In genomic region chr1:31939484-31940329, GRCh38 we compare ENCODE assay signal across 8 cellular contexts. TPM values are rescaled to one million over a fixed set of nuclear protein-coding genes. Genes with fewer than 3 reads are reported as not detected.
A peak's percentile ranks its signal among the peaks of the same experiment; 100 is the strongest.
DNase-seq lines count a peak whose midpoint lies in the region; ATAC-seq and TF ChIP-seq lines count a peak whose summit lies in the region.

No MANE protein-coding gene starts in this region.

- peak overlapping the region; percentile 41 for H3K4me2 ChIP-seq in DND-41 (ENCODE audit: insufficient read depth, low read length)
- no peak overlapping the region for H3K4me2 ChIP-seq in parathyroid adenoma (ENCODE audit: low read length)

- H3K27me3 ChIP-seq in DND-41 (ENCODE audit: insufficient read depth, low read length, poor library complexity), result no peaks in the 10 kb centered on the region
- H3K27me3 ChIP-seq in NT2/D1 (ENCODE audit: insufficient read depth, insufficient read length), result no peaks in the 10 kb centered on the region
- no peaks in the 10 kb centered on the region for H3K27me3 ChIP-seq in parathyroid adenoma (ENCODE audit: control insufficient read depth, insufficient read depth, low read length)

- H3K79me2 ChIP-seq in DND-41 (ENCODE audit: insufficient read depth, low read length) (peaks cover 76% of the 10 kb centered on the region), parathyroid adenoma (peaks cover 11% of the 10 kb centered on the region)

- peak overlapping the region; percentile 73 for H3K27ac ChIP-seq in DND-41 (ENCODE audit: low read length)
- peak overlapping the region; percentile 47 for H3K27ac ChIP-seq in parathyroid adenoma

- peak overlapping the region; percentile 28; the same call in 1 of the 2 replicates for H2AFZ ChIP-seq in DND-41 (ENCODE audit: low read depth, low read length)
- H2AFZ ChIP-seq in parathyroid adenoma, result peak overlapping the region; percentile 53

- H3K9me3 ChIP-seq in DND-41 (ENCODE audit: insufficient read depth, low read length, severe bottlenecking) (no peaks in the 10 kb centered on the region), NT2/D1 (ENCODE audit: insufficient read depth, low read length) (no peaks in the 10 kb centered on the region), parathyroid adenoma (ENCODE audit: control insufficient read depth, low read length) (no peaks in the 10 kb centered on the region)

- ATAC-seq in DND-41 (ENCODE audit: insufficient read depth, low read depth) (peak; percentile 54), GM21825 (IDR thresholded peaks at IDR 0.05; ENCODE audit: unreplicated experiment) (peak; percentile 24), GM19023 (IDR thresholded peaks at IDR 0.05; ENCODE audit: unreplicated experiment) (no peak)

- peak; percentile 90 for DNase-seq in DND-41
- DNase-seq in NT2/D1 (ENCODE audit: low read depth, low spot score), result no peak
- peak; percentile 56 to 70 (median 57) for DNase-seq in activated CD8-positive, alpha-beta memory T cell treated with anti-CD3 and anti-CD28 coated beads for 48 hours (ENCODE audit: low read depth in 2 of 3, low spot score in 2 of 3)
- peak; percentile 80 for DNase-seq in epithelial cell of proximal tubule (ENCODE audit: low read depth)
- no peak for DNase-seq in hypothalamus (lab: John Stamatoyannopoulos, UW)

- TF ChIP-seq CTCF in DND-41 (IDR thresholded peaks at IDR 0.05; ENCODE audit: borderline replicate concordance, extremely low read depth, low read length, poor library complexity, severe bottlenecking), result peak; percentile 79
- TF ChIP-seq CTCF in epithelial cell of proximal tubule (conservative IDR thresholded peaks at IDR 0.05; ENCODE audit: low read depth, low read length), result peak; percentile 78
- TF ChIP-seq CTCF in parathyroid adenoma (IDR thresholded peaks at IDR 0.05), result no peak

- H3K36me3 ChIP-seq in DND-41 (ENCODE audit: insufficient read depth, low read length), result peaks cover 22% of the 10 kb centered on the region; the same call in 1 of the 2 replicates
- peaks cover 7% of the 10 kb centered on the region for H3K36me3 ChIP-seq in NT2/D1 (ENCODE audit: insufficient read depth, insufficient read length, low read length)
- no peaks in the 10 kb centered on the region for H3K36me3 ChIP-seq in parathyroid adenoma (ENCODE audit: control insufficient read depth, insufficient read depth, low read length)

- peak overlapping the region in 1 of 2 experiments; percentile 21; a peak in 1 of 4 replicates for H3K4me3 ChIP-seq in DND-41 (ENCODE audit: low read depth in 1 of 2, low read length in 2 of 2)
- H3K4me3 ChIP-seq in NT2/D1 (ENCODE audit: insufficient read length, low read depth), result no peak overlapping the region
- no peak overlapping the region for H3K4me3 ChIP-seq in epithelial cell of proximal tubule (ENCODE audit: low read depth, low read length)
- no peak overlapping the region for H3K4me3 ChIP-seq in parathyroid adenoma (ENCODE audit: low read depth, low read length)

- H3K4me1 ChIP-seq in DND-41 (ENCODE audit: insufficient read depth, low read length) (peaks cover 80% of the 10 kb centered on the region), NT2/D1 (ENCODE audit: insufficient read depth, insufficient read length) (peaks cover 14% of the 10 kb centered on the region), parathyroid adenoma (peaks cover 6% of the 10 kb centered on the region)

- peaks cover 23% of the 10 kb centered on the region for H4K20me1 ChIP-seq in DND-41 (ENCODE audit: insufficient read depth, low read length)

- H3K9ac ChIP-seq in DND-41 (ENCODE audit: low read depth, low read length), result peak overlapping the region; percentile 44
- peak overlapping the region; percentile 54 for H3K9ac ChIP-seq in NT2/D1 (ENCODE audit: insufficient read length, low read depth)
- H3K9ac ChIP-seq in parathyroid adenoma, result no peak overlapping the region

RNA-seq across cellular contexts. Expression of gene PTP4A2, which starts 1.5 kb away (rescaled TPM):
- 160 TPM in 2 replicates for total RNA-seq in epithelial cell of proximal tubule

Comparison
In these comparisons a context has a peak if more than half of its experiments do, and no peak if none do; other contexts are left out.
1. DNase-seq: peak in DND-41 (single experiment), activated CD8-positive, alpha-beta memory T cell treated with anti-CD3 and anti-CD28 coated beads for 48 hours (3 of 3) and epithelial cell of proximal tubule (single experiment); none in NT2/D1 (single experiment) and hypothalamus (0 of 51).